Comparison of ENCODE assay signal across 16 cellular contexts in genomic region chr2:113276216-113276905, GRCh38. TPM values are rescaled to one million over a fixed set of nuclear protein-coding genes. Genes with fewer than 3 reads are reported as not detected.
DNase-seq lines count a peak whose midpoint lies in the region; ATAC-seq and TF ChIP-seq lines count a peak whose summit lies in the region.
"Had no signal": no experiment of that assay in that cellular context is flagged by ENCODE, and none has a peak within 500 bp of the region (broad histone marks: within the 10 kb centered on the region; RNA-seq: fewer than 3 reads in every experiment).

No MANE protein-coding gene starts in this region.

- no peak for TF ChIP-seq CTCF in astrocyte of the spinal cord (IDR thresholded peaks at IDR 0.05; ENCODE audit: low read depth, low read length)
- no peak for TF ChIP-seq CTCF in kidney epithelial cell (IDR thresholded peaks at IDR 0.05; ENCODE audit: insufficient read depth, low read length, poor library complexity, severe bottlenecking)
- TF ChIP-seq CTCF in type B pancreatic cell (conservative IDR thresholded peaks at IDR 0.05), result no peak

- H3K27ac Mint-ChIP-seq in stimulated activated naive CD8-positive, alpha-beta T cell treated with anti-CD3 and anti-CD28 coated beads, Interleukin-15, amount 100 ng/mL, for 72 hours, result no peak overlapping the region
- no peak overlapping the region for H3K27ac Mint-ChIP-seq in type B pancreatic cell
- no peak overlapping the region for H3K27ac Mint-ChIP-seq in activated naive CD8-positive, alpha-beta T cell treated with anti-CD3 and anti-CD28 coated beads, Interleukin-2, amount 50 U/mL, for 24 hours
- H3K27ac Mint-ChIP-seq: activated T-helper 2 cell treated with anti-CD3 and anti-CD28 coated beads, Interferon-gamma antibody, Interleukin-2, Interleukin-4, amounts not matched to agents 10 μg/mL and 5 μg/mL and 100 μg/mL, durations not matched to agents 14 hours and 24 hours and 36 hours had no signal

- H3K27me3 ChIP-seq in kidney epithelial cell (ENCODE audit: control insufficient read depth, insufficient read depth, low read length), result no peaks in the 10 kb centered on the region

- no peaks in the 10 kb centered on the region for H3K9me3 Mint-ChIP-seq in stimulated activated naive CD8-positive, alpha-beta T cell treated with anti-CD3 and anti-CD28 coated beads, Interleukin-15, amount 100 ng/mL, for 72 hours
- no peaks in the 10 kb centered on the region for H3K9me3 Mint-ChIP-seq in type B pancreatic cell
- H3K9me3 Mint-ChIP-seq in activated naive CD8-positive, alpha-beta T cell treated with anti-CD3 and anti-CD28 coated beads, Interleukin-2, amount 50 U/mL, for 24 hours, result no peaks in the 10 kb centered on the region
- H3K9me3 Mint-ChIP-seq: activated T-helper 2 cell treated with anti-CD3 and anti-CD28 coated beads, Interferon-gamma antibody, Interleukin-2, Interleukin-4, amounts not matched to agents 10 μg/mL and 5 μg/mL and 100 μg/mL, durations not matched to agents 14 hours and 24 hours and 36 hours had no signal

- peaks cover 33% of the 10 kb centered on the region for H3K4me1 Mint-ChIP-seq in stimulated activated naive CD8-positive, alpha-beta T cell treated with anti-CD3 and anti-CD28 coated beads, Interleukin-15, amount 100 ng/mL, for 72 hours
- H3K4me1 Mint-ChIP-seq in type B pancreatic cell (ENCODE audit: unreplicated experiment), result peaks cover 12% of the 10 kb centered on the region
- H3K4me1 Mint-ChIP-seq in activated naive CD8-positive, alpha-beta T cell treated with anti-CD3 and anti-CD28 coated beads, Interleukin-2, amount 50 U/mL, for 24 hours, result peaks cover 25% of the 10 kb centered on the region

- H3K36me3 Mint-ChIP-seq in type B pancreatic cell, result no peaks in the 10 kb centered on the region
- no peaks in the 10 kb centered on the region for H3K36me3 Mint-ChIP-seq in activated naive CD8-positive, alpha-beta T cell treated with anti-CD3 and anti-CD28 coated beads, Interleukin-2, amount 50 U/mL, for 24 hours (ENCODE audit: low read depth)

- DNase-seq in stimulated activated naive CD8-positive, alpha-beta T cell treated with anti-CD3 and anti-CD28 coated beads, Interleukin-15, amount 100 ng/mL, for 72 hours, result no peak
- no peak for DNase-seq in stimulated activated naive CD8-positive, alpha-beta T cell treated with anti-CD3 and anti-CD28 coated beads, Interleukin-15, Interleukin-2, amounts not matched to agents 100 U/mL and 50 U/mL, for 24 hours
- DNase-seq in astrocyte of the spinal cord (ENCODE audit: low read depth, low spot score) (no peak), kidney epithelial cell (ENCODE audit: low read depth) (no peak), type B pancreatic cell (ENCODE audit: extremely low spot score, unreplicated experiment) (no peak), Kasumi-1 (lab: John Stamatoyannopoulos, UW) (no peak)
- no peak for DNase-seq in activated naive CD8-positive, alpha-beta T cell treated with anti-CD3 and anti-CD28 coated beads, Interleukin-2, amount 50 U/mL, for 24 hours
- DNase-seq: activated CD8-positive, alpha-beta memory T cell treated with anti-CD3 and anti-CD28 coated beads for 24 hours; COR-L47; left ventricle myocardium superior; NCI-H1105 treated with DMSO at 0.1 percent for 48 hours; NCI-H526; SHP77 treated with DMSO at 0.1 percent for 48 hours had no signal

- no peak for ATAC-seq in stimulated activated naive CD8-positive, alpha-beta T cell treated with anti-CD3 and anti-CD28 coated beads, Interleukin-15, amount 100 ng/mL, for 72 hours
- ATAC-seq in stimulated activated naive CD8-positive, alpha-beta T cell treated with anti-CD3 and anti-CD28 coated beads, Interleukin-15, Interleukin-2, amounts not matched to agents 100 U/mL and 50 U/mL, for 24 hours, result no peak
- ATAC-seq in activated naive CD8-positive, alpha-beta T cell treated with anti-CD3 and anti-CD28 coated beads, Interleukin-2, amount 50 U/mL, for 24 hours, result no peak
- no peak for ATAC-seq in GM21786 (IDR thresholded peaks at IDR 0.05; ENCODE audit: unreplicated experiment)

- H3K4me3 Mint-ChIP-seq in stimulated activated naive CD8-positive, alpha-beta T cell treated with anti-CD3 and anti-CD28 coated beads, Interleukin-15, amount 100 ng/mL, for 72 hours, result peak overlapping the region; percentile 53 to 58
- H3K4me3 Mint-ChIP-seq in type B pancreatic cell, result peak overlapping the region; percentile 81
- H3K4me3 Mint-ChIP-seq in activated naive CD8-positive, alpha-beta T cell treated with anti-CD3 and anti-CD28 coated beads, Interleukin-2, amount 50 U/mL, for 24 hours, result no peak overlapping the region

- in situ Hi-C loops in astrocyte of the spinal cord (cut with HindIII; ENCODE audit: low sequenced_read_pairs), result no loop called here

- peaks cover 2% of the 10 kb centered on the region for H3K36me3 ChIP-seq in kidney epithelial cell (ENCODE audit: control insufficient read depth, insufficient read depth, low read length)

- peaks cover 94% of the 10 kb centered on the region for H3K27me3 Mint-ChIP-seq in stimulated activated naive CD8-positive, alpha-beta T cell treated with anti-CD3 and anti-CD28 coated beads, Interleukin-15, amount 100 ng/mL, for 72 hours
- H3K27me3 Mint-ChIP-seq in type B pancreatic cell, result peaks cover 94% of the 10 kb centered on the region
- peaks cover 75% of the 10 kb centered on the region for H3K27me3 Mint-ChIP-seq in activated naive CD8-positive, alpha-beta T cell treated with anti-CD3 and anti-CD28 coated beads, Interleukin-2, amount 50 U/mL, for 24 hours

- H3K4me3 ChIP-seq in astrocyte of the spinal cord (ENCODE audit: low read depth, low read length), result peak overlapping the region; percentile 8
- peak overlapping the region; percentile 82 for H3K4me3 ChIP-seq in kidney epithelial cell (ENCODE audit: low read depth, low read length)

RNA-seq across cellular contexts. Expression of gene PAX8, which starts 2.4 kb away (rescaled TPM):
- total RNA-seq in kidney epithelial cell (118 and 142 TPM in 2 replicates), type B pancreatic cell (ENCODE audit: low replicate concordance) (2.1 and 56.9 TPM in 2 replicates)
- total RNA-seq: chondrocyte had no signal
